Comparison of ENCODE assay signal across 7 cellular contexts in genomic region chr2:239143858-239144712, GRCh38.
DNase-seq lines count a peak whose midpoint lies in the region; ATAC-seq and TF ChIP-seq lines count a peak whose summit lies in the region.

No MANE protein-coding gene starts in this region.

- H3K79me2 ChIP-seq in fibroblast of lung (ENCODE audit: control insufficient read depth, insufficient read depth, low read length) = no peaks in the 10 kb centered on the region
- H3K79me2 ChIP-seq in neural progenitor cell (ENCODE audit: low read depth) = no peaks in the 10 kb centered on the region

- intact Hi-C loops in activated CD4-positive, alpha-beta T cell treated with anti-CD3 and anti-CD28 coated beads, Interleukin-2, amount 10 ng/mL, durations not matched to agents 24 days and 14 days (cut with micrococcal nuclease) = loop anchor here (5.0 to 10.0 kb wide), 2 partner anchors 123 to 261 kb away; partner anchors contain the start of gene HDAC4

- H3K4me1 ChIP-seq in fibroblast of lung (ENCODE audit: control insufficient read depth, extremely low read depth, insufficient read depth, low read length) = no peaks in the 10 kb centered on the region
- no peaks in the 10 kb centered on the region for H3K4me1 ChIP-seq in neural progenitor cell

- H3K27ac ChIP-seq in HL-60 (replicated peaks) (no peak overlapping the region), fibroblast of lung (ENCODE audit: insufficient read depth, low read length) (no peak overlapping the region), neural progenitor cell (no peak overlapping the region)

- H3K4me2 ChIP-seq in fibroblast of lung (ENCODE audit: extremely low read depth, insufficient read depth, low read length) (no peak overlapping the region), neural progenitor cell (no peak overlapping the region)

- no peaks in the 10 kb centered on the region for H3K9me3 Mint-ChIP-seq in activated CD4-positive, alpha-beta T cell treated with anti-CD3 and anti-CD28 coated beads, Interleukin-2, amount 10 ng/mL, durations not matched to agents 24 days and 14 days
- no peaks in the 10 kb centered on the region for H3K9me3 Mint-ChIP-seq in neural progenitor cell

- H2AFZ ChIP-seq in fibroblast of lung (ENCODE audit: low read length) (no peak overlapping the region), neural progenitor cell (replicated peaks) (no peak overlapping the region)

- H3K4me3 ChIP-seq in HL-60 (replicated peaks; ENCODE audit: insufficient read depth, low read length) (no peak overlapping the region), fibroblast of lung (replicated peaks in 1 of 4; ENCODE audit: control extremely low read depth in 1 of 4, insufficient read depth in 1 of 4, low read depth in 3 of 4, low read length in 4 of 4) (no peak overlapping the region), neural progenitor cell (no peak overlapping the region)

- H3K9me3 ChIP-seq in fibroblast of lung (ENCODE audit: control insufficient read depth, insufficient read depth, low read depth, low read length) (no peaks in the 10 kb centered on the region), neural progenitor cell (ENCODE audit: low read depth) (no peaks in the 10 kb centered on the region)

- no peak for ATAC-seq in HG03432 (IDR thresholded peaks at IDR 0.05; ENCODE audit: unreplicated experiment)

- H3K27me3 ChIP-seq in HL-60 (ENCODE audit: insufficient read depth, poor library complexity, severe bottlenecking) (no peaks in the 10 kb centered on the region), fibroblast of lung (ENCODE audit: control insufficient read depth, insufficient read depth, low read length) (no peaks in the 10 kb centered on the region), neural progenitor cell (no peaks in the 10 kb centered on the region)

- peak; percentile 35 for DNase-seq in Daoy (ENCODE audit: low read depth)
- peak in 1 of 2 experiments; percentile 26 for DNase-seq in HL-60 (ENCODE audit: low read depth in 1 of 2, low spot score in 1 of 2)
- DNase-seq in activated CD4-positive, alpha-beta T cell treated with anti-CD3 and anti-CD28 coated beads, Interleukin-2, amount 10 ng/mL, durations not matched to agents 24 days and 14 days = peak; percentile 68
- DNase-seq in fibroblast of lung (ENCODE audit: low read depth in 2 of 2) = peak; percentile 45 to 63
- peak; percentile 67 for DNase-seq in neural progenitor cell (ENCODE audit: low spot score)
- DNase-seq in foreskin melanocyte = no peak

- no peaks in the 10 kb centered on the region for H4K20me1 ChIP-seq in fibroblast of lung (ENCODE audit: control insufficient read depth, extremely low read depth, insufficient read depth, low read length)
- H4K20me1 ChIP-seq in neural progenitor cell (ENCODE audit: low read depth) = no peaks in the 10 kb centered on the region

- H3K27ac Mint-ChIP-seq in activated CD4-positive, alpha-beta T cell treated with anti-CD3 and anti-CD28 coated beads, Interleukin-2, amount 10 ng/mL, durations not matched to agents 24 days and 14 days = no peak overlapping the region
- no peak overlapping the region for H3K27ac Mint-ChIP-seq in neural progenitor cell

- H3K9ac ChIP-seq in fibroblast of lung (ENCODE audit: insufficient read depth, low read length) = no peak overlapping the region
- no peak overlapping the region for H3K9ac ChIP-seq in neural progenitor cell

- H3K4me3 Mint-ChIP-seq in activated CD4-positive, alpha-beta T cell treated with anti-CD3 and anti-CD28 coated beads, Interleukin-2, amount 10 ng/mL, durations not matched to agents 24 days and 14 days = no peak overlapping the region
- H3K4me3 Mint-ChIP-seq in neural progenitor cell = no peak overlapping the region

- peaks cover 5% of the 10 kb centered on the region for H3K4me1 Mint-ChIP-seq in activated CD4-positive, alpha-beta T cell treated with anti-CD3 and anti-CD28 coated beads, Interleukin-2, amount 10 ng/mL, durations not matched to agents 24 days and 14 days
- no peaks in the 10 kb centered on the region for H3K4me1 Mint-ChIP-seq in neural progenitor cell

- H3K36me3 Mint-ChIP-seq in activated CD4-positive, alpha-beta T cell treated with anti-CD3 and anti-CD28 coated beads, Interleukin-2, amount 10 ng/mL, durations not matched to agents 24 days and 14 days (ENCODE audit: low read depth) = peaks cover 45% of the 10 kb centered on the region
- peaks cover 24% of the 10 kb centered on the region for H3K36me3 Mint-ChIP-seq in neural progenitor cell

- H3K36me3 ChIP-seq in fibroblast of lung (ENCODE audit: control insufficient read depth, insufficient read depth, low read length) = peaks cover 2% of the 10 kb centered on the region
- no peaks in the 10 kb centered on the region for H3K36me3 ChIP-seq in neural progenitor cell

- H3K27me3 Mint-ChIP-seq in activated CD4-positive, alpha-beta T cell treated with anti-CD3 and anti-CD28 coated beads, Interleukin-2, amount 10 ng/mL, durations not matched to agents 24 days and 14 days = no peaks in the 10 kb centered on the region
- H3K27me3 Mint-ChIP-seq in neural progenitor cell (ENCODE audit: insufficient read depth, low read depth) = peaks cover 3% of the 10 kb centered on the region

- TF ChIP-seq CTCF in HL-60 (IDR thresholded peaks at IDR 0.05; ENCODE audit: insufficient read depth, low read length) (peak; percentile 42), fibroblast of lung (conservative IDR thresholded peaks at IDR 0.05 in 1 of 2, IDR thresholded peaks at IDR 0.05 in 1 of 2; ENCODE audit: low read depth in 1 of 2, low read length in 2 of 2) (peak; percentile 66 to 77), neural progenitor cell (IDR thresholded peaks at IDR 0.05) (peak; percentile 68)

- H3F3A ChIP-seq in neural progenitor cell (ENCODE audit: low read depth) = peaks cover 6% of the 10 kb centered on the region
